In genomic region chr22:25453058-25453457, GRCh38 we compare ENCODE assay signal across 16 cellular contexts.
"Had no signal": no experiment of that assay in that cellular context is flagged by ENCODE, and none has a peak within 500 bp of the region (broad histone marks: within the 10 kb centered on the region; RNA-seq: fewer than 3 reads in every experiment).

No MANE protein-coding gene starts in this region.

- H3K9me3 ChIP-seq: ascending aorta, esophagus squamous epithelium, heart right ventricle, left ventricle myocardium inferior, prostate gland, right atrium auricular region, stomach, upper lobe of left lung had no signal

- H3K27ac ChIP-seq: ascending aorta, esophagus squamous epithelium, heart right ventricle, left ventricle myocardium inferior, neural progenitor cell, prostate gland, right atrium auricular region, stomach, upper lobe of left lung had no signal

- H3K9me3 Mint-ChIP-seq: immature natural killer cell; naive thymus-derived CD4-positive, alpha-beta T cell; neural progenitor cell had no signal

- H3K4me2 ChIP-seq: neural progenitor cell had no signal

- H3K4me1 ChIP-seq: prostate gland had no signal

- ATAC-seq: heart right ventricle; naive thymus-derived CD4-positive, alpha-beta T cell had no signal

- H3K9ac ChIP-seq: neural progenitor cell had no signal

- H3K4me3 Mint-ChIP-seq: immature natural killer cell, neural progenitor cell had no signal

- H3K36me3 ChIP-seq: neural progenitor cell, prostate gland had no signal

- H3K27me3 Mint-ChIP-seq: naive thymus-derived CD4-positive, alpha-beta T cell had no signal

- H3K27me3 ChIP-seq: ascending aorta, esophagus squamous epithelium, heart right ventricle, neural progenitor cell, right atrium auricular region, stomach, upper lobe of left lung had no signal

- H2AFZ ChIP-seq: neural progenitor cell had no signal

- DNase-seq: activated CD4-positive, alpha-beta T cell treated with anti-CD3 and anti-CD28 coated beads, Interleukin-2, amount 50 U/mL, for 1 hour; activated CD4-positive, CD25-positive, alpha-beta regulatory T cell; activated CD8-positive, alpha-beta memory T cell treated with anti-CD3 and anti-CD28 coated beads, Interleukin-2, amount 50 U/mL, for 4 hours; effector CD8-positive, alpha-beta T cell; esophagus squamous epithelium; heart right ventricle; immature natural killer cell; kidney glomerular epithelial cell; left ventricle myocardium inferior; stomach; upper lobe of left lung had no signal

- H3K4me3 ChIP-seq: left ventricle myocardium inferior, neural progenitor cell, prostate gland, right atrium auricular region, stomach, upper lobe of left lung had no signal
